19 cellular contexts compared by ENCODE assay signal in genomic region chr13:20093946-20094345, GRCh38.
DNase-seq lines count a peak whose midpoint lies in the region; ATAC-seq, FAIRE-seq and TF ChIP-seq lines count a peak whose summit lies in the region.
"Had no signal": no experiment of that assay in that cellular context is flagged by ENCODE, and none has a peak within 500 bp of the region (broad histone marks: within the 10 kb centered on the region; RNA-seq: fewer than 3 reads in every experiment).

No MANE protein-coding gene starts in this region.

- no peak for FAIRE-seq in small intestine (lab: Jason Lieb, UNC)
- FAIRE-seq: GM12892, H54 had no signal

- peak; percentile 45 for DNase-seq in activated CD4-positive, alpha-beta T cell treated with anti-CD3 and anti-CD28 coated beads, Interleukin-2, amount 10 ng/mL, durations not matched to agents 24 days and 14 days
- no peak for DNase-seq in activated CD4-positive, alpha-beta T cell treated with anti-CD3 and anti-CD28 coated beads, Interleukin-2, amount 10 ng/mL, durations not matched to agents 7 days and 5 days
- DNase-seq in WTC11 (ENCODE audit: low spot score) (no peak), left colon (no peak), small intestine (peak; percentile 32)
- DNase-seq: C1 segment of cervical spinal cord; Calu3; CD4-positive, alpha-beta memory T cell; COR-L47; DMS53; DMS79 treated with DMSO at 0.1 percent for 48 hours; GF-D8; HFFc6 had no signal

- peaks cover 1% of the 10 kb centered on the region for H3K36me3 Mint-ChIP-seq in activated CD4-positive, alpha-beta T cell treated with anti-CD3 and anti-CD28 coated beads, Interleukin-2, amount 10 ng/mL, durations not matched to agents 24 days and 14 days (ENCODE audit: low read depth)
- no peaks in the 10 kb centered on the region for H3K36me3 Mint-ChIP-seq in activated CD4-positive, alpha-beta T cell treated with anti-CD3 and anti-CD28 coated beads, Interleukin-2, amount 10 ng/mL, durations not matched to agents 7 days and 5 days (ENCODE audit: low read depth)
- H3K36me3 Mint-ChIP-seq in WTC11: no peaks in the 10 kb centered on the region
- H3K36me3 Mint-ChIP-seq: CD4-positive, alpha-beta memory T cell had no signal

- H3K4me1 ChIP-seq in small intestine (ENCODE audit: control insufficient read depth in 2 of 2, insufficient read depth in 1 of 2, low read depth in 1 of 2, low read length in 1 of 2): no peaks in the 10 kb centered on the region
- H3K4me1 ChIP-seq: HAP-1 had no signal

- H3K9me3 Mint-ChIP-seq in activated CD4-positive, alpha-beta T cell treated with anti-CD3 and anti-CD28 coated beads, Interleukin-2, amount 10 ng/mL, durations not matched to agents 24 days and 14 days: no peaks in the 10 kb centered on the region
- no peaks in the 10 kb centered on the region for H3K9me3 Mint-ChIP-seq in activated CD4-positive, alpha-beta T cell treated with anti-CD3 and anti-CD28 coated beads, Interleukin-2, amount 10 ng/mL, durations not matched to agents 7 days and 5 days
- peaks cover 4% of the 10 kb centered on the region; the same call in 1 of the 2 replicates for H3K9me3 Mint-ChIP-seq in WTC11
- H3K9me3 Mint-ChIP-seq: GM23338, HFFc6 had no signal

- CTCF ChIA-PET in activated CD4-positive, alpha-beta T cell treated with anti-CD3 and anti-CD28 coated beads, Interleukin-2, amount 10 ng/mL, durations not matched to agents 7 days and 5 days (lab: Charles Lee): no interaction called here
- CTCF ChIA-PET in WTC11 (lab: Charles Lee): interaction anchor here (0.7 to 1.6 kb wide), 3 partner anchors 25 to 110 kb away, joined by 3 to 7 read pairs (median 3); partner anchors contain the start of gene GJA3

- H3K27ac Mint-ChIP-seq in activated CD4-positive, alpha-beta T cell treated with anti-CD3 and anti-CD28 coated beads, Interleukin-2, amount 10 ng/mL, durations not matched to agents 24 days and 14 days: no peak overlapping the region
- H3K27ac Mint-ChIP-seq in activated CD4-positive, alpha-beta T cell treated with anti-CD3 and anti-CD28 coated beads, Interleukin-2, amount 10 ng/mL, durations not matched to agents 7 days and 5 days: no peak overlapping the region
- peak overlapping the region; percentile 46 for H3K27ac Mint-ChIP-seq in WTC11
- H3K27ac Mint-ChIP-seq: CD4-positive, alpha-beta memory T cell; GM23338; HFFc6 had no signal

- intact Hi-C loops in activated CD4-positive, alpha-beta T cell treated with anti-CD3 and anti-CD28 coated beads, Interleukin-2, amount 10 ng/mL, durations not matched to agents 24 days and 14 days (cut with micrococcal nuclease): loop anchor here (5.0 kb wide), 1 partner anchor 68 kb away; the partner anchor contains the start of gene GJA3
- intact Hi-C loops in left colon (cut with DNase I, micrococcal nuclease): loop anchor here in 1 of 2 donors (10.0 kb wide), 1 partner anchor 71 kb away; the partner anchor contains the start of gene GJA3

- H3K27me3 ChIP-seq in small intestine (ENCODE audit: control insufficient read depth in 2 of 2, insufficient read depth in 2 of 2, low read length in 2 of 2): no peaks in the 10 kb centered on the region

- H3K4me3 Mint-ChIP-seq in activated CD4-positive, alpha-beta T cell treated with anti-CD3 and anti-CD28 coated beads, Interleukin-2, amount 10 ng/mL, durations not matched to agents 24 days and 14 days: no peak overlapping the region
- H3K4me3 Mint-ChIP-seq in activated CD4-positive, alpha-beta T cell treated with anti-CD3 and anti-CD28 coated beads, Interleukin-2, amount 10 ng/mL, durations not matched to agents 7 days and 5 days: no peak overlapping the region
- H3K4me3 Mint-ChIP-seq in WTC11: no peak overlapping the region
- H3K4me3 Mint-ChIP-seq: CD4-positive, alpha-beta memory T cell; GM23338; HFFc6 had no signal

- 7 to 50% (median 26%) methylated on average over 6 of the region's 6 CpGs for WGBS in small intestine, 3 donors

- no peak overlapping the region for H3K4me3 ChIP-seq in small intestine (ENCODE audit: low read depth in 1 of 2, low read length in 2 of 2)
- H3K4me3 ChIP-seq: GM23338, HAP-1 had no signal

- peaks cover 18% of the 10 kb centered on the region for H3K27me3 Mint-ChIP-seq in activated CD4-positive, alpha-beta T cell treated with anti-CD3 and anti-CD28 coated beads, Interleukin-2, amount 10 ng/mL, durations not matched to agents 24 days and 14 days
- H3K27me3 Mint-ChIP-seq in activated CD4-positive, alpha-beta T cell treated with anti-CD3 and anti-CD28 coated beads, Interleukin-2, amount 10 ng/mL, durations not matched to agents 7 days and 5 days: peaks cover 28% of the 10 kb centered on the region
- H3K27me3 Mint-ChIP-seq in WTC11 (ENCODE audit: low read depth): no peaks in the 10 kb centered on the region

- H3K4me1 Mint-ChIP-seq in activated CD4-positive, alpha-beta T cell treated with anti-CD3 and anti-CD28 coated beads, Interleukin-2, amount 10 ng/mL, durations not matched to agents 24 days and 14 days: no peaks in the 10 kb centered on the region
- H3K4me1 Mint-ChIP-seq in activated CD4-positive, alpha-beta T cell treated with anti-CD3 and anti-CD28 coated beads, Interleukin-2, amount 10 ng/mL, durations not matched to agents 7 days and 5 days: no peaks in the 10 kb centered on the region
- peaks cover 17% of the 10 kb centered on the region for H3K4me1 Mint-ChIP-seq in WTC11
- H3K4me1 Mint-ChIP-seq: CD4-positive, alpha-beta memory T cell had no signal

- H3K27ac ChIP-seq in small intestine (ENCODE audit: low read depth in 1 of 2, low read length in 1 of 2): no peak overlapping the region

- POLR2A ChIA-PET in activated CD4-positive, alpha-beta T cell treated with anti-CD3 and anti-CD28 coated beads, Interleukin-2, amount 10 ng/mL, durations not matched to agents 7 days and 5 days (lab: Charles Lee): no interaction called here
- POLR2A ChIA-PET in WTC11 (lab: Charles Lee): no interaction called here

- ATAC-seq in WTC11 (no peak), left colon (peak; percentile 83), GM19023 (IDR thresholded peaks at IDR 0.05; ENCODE audit: unreplicated experiment) (no peak), GM18520 (IDR thresholded peaks at IDR 0.05; ENCODE audit: unreplicated experiment) (no peak)
- ATAC-seq: GM23338 had no signal

- H3K9me3 ChIP-seq in small intestine (ENCODE audit: control insufficient read depth, low read depth): no peaks in the 10 kb centered on the region
- H3K9me3 ChIP-seq: HAP-1 had no signal

- no peak for TF ChIP-seq CTCF in WTC11 (IDR thresholded peaks at IDR 0.05)

- no peaks in the 10 kb centered on the region for H3K36me3 ChIP-seq in small intestine (ENCODE audit: control insufficient read depth in 2 of 2, insufficient read depth in 2 of 2, low read length in 2 of 2)
- H3K36me3 ChIP-seq: HAP-1 had no signal

TF ChIP-seq in WTC11, 78 proteins besides CTCF, POLR2A, EP300 and RAD21:
- no peak for TF ChIP-seq USF1 (CRISPR knock-in tag; IDR thresholded peaks at IDR 0.05)

Comparison
In these comparisons a context has a peak if more than half of its experiments do, and no peak if none do; other contexts are left out.
1. DNase-seq: peak in activated CD4-positive, alpha-beta T cell treated with anti-CD3 and anti-CD28 coated beads, Interleukin-2, amount 10 ng/mL, durations not matched to agents 24 days and 14 days (single experiment) and small intestine (single experiment); none in activated CD4-positive, alpha-beta T cell treated with anti-CD3 and anti-CD28 coated beads, Interleukin-2, amount 10 ng/mL, durations not matched to agents 7 days and 5 days (single experiment), WTC11 (single experiment) and left colon (0 of 2).